In genomic region chr13:24679686-24680085, GRCh38 we compare ENCODE assay signal across 15 cellular contexts. TPM values are rescaled to one million over a fixed set of nuclear protein-coding genes. Genes with fewer than 3 reads are reported as not detected.
A peak's percentile ranks its signal among the peaks of the same experiment; 100 is the strongest.
DNase-seq lines count a peak whose midpoint lies in the region; ATAC-seq, FAIRE-seq and TF ChIP-seq lines count a peak whose summit lies in the region.
"Had no signal": no experiment of that assay in that cellular context is flagged by ENCODE, and none has a peak within 500 bp of the region (broad histone marks: within the 10 kb centered on the region; RNA-seq: fewer than 3 reads in every experiment).

No MANE protein-coding gene starts in this region.

- peaks cover 22% of the 10 kb centered on the region for H3K4me1 Mint-ChIP-seq in activated T-helper 1 cell treated with anti-CD3 and anti-CD28 coated beads, Interleukin-12 subunit alpha, Interleukin-12 subunit beta, Interleukin-2, Interleukin-4 antibody, amounts not matched to agents 30 ng/mL and 10 ng/mL and 1 ng/mL, durations not matched to agents 14 hours and 24 hours and 36 hours (ENCODE audit: low read depth)

- DNase-seq in A549 (ENCODE audit: low read depth in 1 of 2, low spot score in 1 of 2) (no peak), H7 (peak; percentile 65), keratinocyte (ENCODE audit: low read depth, low spot score) (no peak), NCI-H146 (lab: John Stamatoyannopoulos, UW) (no peak), DMS114 treated with DMSO at 0.1 percent for 48 hours (lab: John Stamatoyannopoulos, UW; ENCODE audit: unreplicated experiment) (no peak), NCI-H128 (lab: John Stamatoyannopoulos, UW; ENCODE audit: unreplicated experiment) (no peak)
- DNase-seq in activated T-helper 1 cell treated with anti-CD3 and anti-CD28 coated beads, Interleukin-12 subunit alpha, Interleukin-12 subunit beta, Interleukin-2, Interleukin-4 antibody, amounts not matched to agents 30 ng/mL and 10 ng/mL and 1 ng/mL, durations not matched to agents 14 hours and 24 hours and 36 hours (ENCODE audit: low spot score), result no peak
- DNase-seq: NCI-H1417 treated with DMSO at 0.1 percent for 48 hours, SJCRH30 had no signal

- no peaks in the 10 kb centered on the region for H4K20me1 ChIP-seq in keratinocyte (ENCODE audit: control insufficient read depth, extremely low read depth, insufficient read depth, low read length)

- TF ChIP-seq EP300 in A549 (IDR thresholded peaks at IDR 0.05), result no peak

- WGBS in A549 (ENCODE audit: missing lambda C conversion rate), result 73% methylated on average over 6 of the region's 6 CpGs

- H3K36me3 Mint-ChIP-seq in activated T-helper 1 cell treated with anti-CD3 and anti-CD28 coated beads, Interleukin-12 subunit alpha, Interleukin-12 subunit beta, Interleukin-2, Interleukin-4 antibody, amounts not matched to agents 30 ng/mL and 10 ng/mL and 1 ng/mL, durations not matched to agents 14 hours and 24 hours and 36 hours (ENCODE audit: low read depth), result peaks cover 3% of the 10 kb centered on the region

- H3K4me2 ChIP-seq in A549 (peak overlapping the region; percentile 86), keratinocyte (ENCODE audit: control insufficient read depth, extremely low read depth, insufficient read depth, low read depth, low read length) (peak overlapping the region; percentile 78)

- no peak for FAIRE-seq in A549 (lab: Jason Lieb, UNC)
- FAIRE-seq in keratinocyte (lab: Jason Lieb, UNC), result no peak
- FAIRE-seq: HTR-8/SVneo had no signal

- H3K79me2 ChIP-seq in keratinocyte (ENCODE audit: control insufficient read depth, insufficient read depth, low read length), result no peaks in the 10 kb centered on the region

- peak overlapping the region; percentile 77 for H2AFZ ChIP-seq in keratinocyte (ENCODE audit: control insufficient read depth, low read length)

- no peak for TF ChIP-seq RAD21 in A549 (conservative IDR thresholded peaks at IDR 0.05 in 1 of 2, IDR thresholded peaks at IDR 0.05 in 1 of 2)

- no peak overlapping the region for H3K27ac Mint-ChIP-seq in activated T-helper 1 cell treated with anti-CD3 and anti-CD28 coated beads, Interleukin-12 subunit alpha, Interleukin-12 subunit beta, Interleukin-2, Interleukin-4 antibody, amounts not matched to agents 30 ng/mL and 10 ng/mL and 1 ng/mL, durations not matched to agents 14 hours and 24 hours and 36 hours

- H3K9me3 ChIP-seq in A549 (no peaks in the 10 kb centered on the region), keratinocyte (ENCODE audit: control insufficient read depth, low read depth, low read length) (no peaks in the 10 kb centered on the region)
- H3K9me3 ChIP-seq: esophagus muscularis mucosa, SJCRH30 had no signal

- peak overlapping the region; percentile 33 for H3K9ac ChIP-seq in keratinocyte (ENCODE audit: control insufficient read depth, extremely low read depth, insufficient read depth, low read length)

- intact Hi-C loops in activated T-helper 1 cell treated with anti-CD3 and anti-CD28 coated beads, Interleukin-12 subunit alpha, Interleukin-12 subunit beta, Interleukin-2, Interleukin-4 antibody, amounts not matched to agents 30 ng/mL and 10 ng/mL and 1 ng/mL, durations not matched to agents 14 hours and 24 hours and 36 hours (cut with micrococcal nuclease), result loop anchor here (10.0 kb wide), 1 partner anchor 405 kb away; no protein-coding TSS in a partner anchor

- TF ChIP-seq POLR2A in A549 (IDR thresholded peaks at IDR 0.05; ENCODE audit: low read length), result no peak

- no peak for TF ChIP-seq CTCF in A549 (IDR thresholded peaks at IDR 0.05)
- no peak for TF ChIP-seq CTCF in keratinocyte (optimal IDR thresholded peaks at IDR 0.05 in 1 of 3, IDR thresholded peaks at IDR 0.05 in 1 of 3, conservative IDR thresholded peaks at IDR 0.05 in 1 of 3; ENCODE audit: extremely low read depth in 1 of 3, insufficient read depth in 2 of 3, low read length in 3 of 3)

- no peaks in the 10 kb centered on the region for H3K4me1 ChIP-seq in A549
- H3K4me1 ChIP-seq in keratinocyte (ENCODE audit: control insufficient read depth, extremely low read depth, insufficient read depth, low read length), result peaks cover 15% of the 10 kb centered on the region
- H3K4me1 ChIP-seq: SJCRH30 had no signal

- H3K36me3 ChIP-seq in H7 (replicated peaks; ENCODE audit: control insufficient read depth, insufficient read depth, low read length) (no peaks in the 10 kb centered on the region), keratinocyte (ENCODE audit: control insufficient read depth in 2 of 2, extremely low read depth in 1 of 2, insufficient read depth in 2 of 2, low read length in 2 of 2) (no peaks in the 10 kb centered on the region)
- H3K36me3 ChIP-seq: esophagus muscularis mucosa, SJCRH30 had no signal

- H3K27me3 ChIP-seq in H7 (ENCODE audit: control insufficient read depth, insufficient read depth, low read length), result peaks cover 24% of the 10 kb centered on the region
- H3K27me3 ChIP-seq in keratinocyte (ENCODE audit: control insufficient read depth, extremely low read depth, insufficient read depth, low read length), result peaks cover 3% of the 10 kb centered on the region

- CTCF ChIA-PET in A549 (lab: Yijun Ruan, JAX), result interaction anchor here (0.8 kb wide), 1 partner anchor 12 kb away, joined by 3 read pairs; no protein-coding TSS in a partner anchor

- H3K27me3 Mint-ChIP-seq in activated T-helper 1 cell treated with anti-CD3 and anti-CD28 coated beads, Interleukin-12 subunit alpha, Interleukin-12 subunit beta, Interleukin-2, Interleukin-4 antibody, amounts not matched to agents 30 ng/mL and 10 ng/mL and 1 ng/mL, durations not matched to agents 14 hours and 24 hours and 36 hours (ENCODE audit: insufficient read depth), result peaks cover 44% of the 10 kb centered on the region

- H3K4me3 Mint-ChIP-seq in activated T-helper 1 cell treated with anti-CD3 and anti-CD28 coated beads, Interleukin-12 subunit alpha, Interleukin-12 subunit beta, Interleukin-2, Interleukin-4 antibody, amounts not matched to agents 30 ng/mL and 10 ng/mL and 1 ng/mL, durations not matched to agents 14 hours and 24 hours and 36 hours, result peak overlapping the region; percentile 25

- ATAC-seq in A549, result no peak
- ATAC-seq in GM21447 (IDR thresholded peaks at IDR 0.05; ENCODE audit: unreplicated experiment), result no peak

- H3K9me3 Mint-ChIP-seq in activated T-helper 1 cell treated with anti-CD3 and anti-CD28 coated beads, Interleukin-12 subunit alpha, Interleukin-12 subunit beta, Interleukin-2, Interleukin-4 antibody, amounts not matched to agents 30 ng/mL and 10 ng/mL and 1 ng/mL, durations not matched to agents 14 hours and 24 hours and 36 hours, result no peaks in the 10 kb centered on the region

- no peak overlapping the region for H3K27ac ChIP-seq in A549
- H3K27ac ChIP-seq in keratinocyte (ENCODE audit: control insufficient read depth, insufficient read depth, low read length), result no peak overlapping the region
- H3K27ac ChIP-seq: esophagus muscularis mucosa, SJCRH30 had no signal

- no peaks in the 10 kb centered on the region for H3K9me1 ChIP-seq in keratinocyte (ENCODE audit: control insufficient read depth, extremely low read depth, insufficient read depth, low read length)

- dilution Hi-C loops in keratinocyte (cut with MboI; ENCODE audit: extremely low pct_ligation_motif_present, low sequenced_read_pairs), result no loop called here

- POLR2A ChIA-PET in A549 (lab: Yijun Ruan, JAX), result no interaction called here

- H3K4me3 ChIP-seq in A549, result no peak overlapping the region
- peak overlapping the region; percentile 56; the same call in 1 of the 2 replicates for H3K4me3 ChIP-seq in H7 (ENCODE audit: insufficient read depth, low read depth, low read length)
- H3K4me3 ChIP-seq in keratinocyte (ENCODE audit: control insufficient read depth in 2 of 3, extremely low read depth in 1 of 3, insufficient read depth in 2 of 3, low read depth in 1 of 3, low read length in 3 of 3), result peak overlapping the region; percentile 43 to 68 (median 57)
- H3K4me3 ChIP-seq: SJCRH30 had no signal

TF ChIP-seq in A549, 52 proteins besides CTCF, POLR2A, EP300 and RAD21 (continues in another document):
- TF ChIP-seq ATOH8 (CRISPR knock-in tag; IDR thresholded peaks at IDR 0.05; ENCODE audit: low read depth), result no peak
- TF ChIP-seq RNF2 (IDR thresholded peaks at IDR 0.05; ENCODE audit: borderline replicate concordance, low read depth), result no peak
- TF ChIP-seq PBX3 (IDR thresholded peaks at IDR 0.05), result no peak

RNA-seq across cellular contexts. Expression of gene ATP12A, which starts 0.5 kb away (rescaled TPM):
- 0.03 TPM in 1 of 2 replicates, not detected in the other for polyA plus RNA-seq in A549 (2011; rRNA removed)
- polyA plus RNA-seq in A549 (2012; cell fraction: cytosol; rRNA removed), result 0.01 TPM in 1 of 2 replicates, not detected in the other
- 0.02 TPM in 1 of 2 replicates, not detected in the other for polyA plus RNA-seq in A549 (2012; cell fraction: nucleus; rRNA removed)
- polyA plus RNA-seq in A549 (2017; fragmentation: RNase III; extraction: RNeasy Plus Mini Kit Qiagen cat#74134 plus additional on column Dnase treatment), result not detected in 3 replicates
- polyA minus RNA-seq in A549 (2011; rRNA and poly(A)+ RNA removed), result not detected in 2 replicates
- total RNA-seq in H7 (2014; rRNA removed; shearing (Covaris generic)), result 0.04 and 0.62 TPM in 2 replicates
- 0.16 and 0.20 TPM in 2 replicates for total RNA-seq in activated T-helper 1 cell treated with anti-CD3 and anti-CD28 coated beads, Interleukin-12 subunit alpha, Interleukin-12 subunit beta, Interleukin-2, Interleukin-4 antibody, amounts not matched to agents 30 ng/mL and 10 ng/mL and 1 ng/mL, durations not matched to agents 14 hours and 24 hours and 36 hours
- polyA plus RNA-seq in keratinocyte, result 0.42 to 1.5 TPM (median 0.79 TPM) in 3 replicates
- 41.0 TPM for polyA plus RNA-seq in keratinocyte (2011; ENCODE audit: low read depth)
- 0.29 and 0.74 TPM in 2 replicates for polyA plus RNA-seq in keratinocyte (2011; cell fraction: cytosol; rRNA removed)
- 1.9 and 4.7 TPM in 2 replicates for polyA plus RNA-seq in keratinocyte (2011; cell fraction: nucleus; rRNA removed)
- polyA plus RNA-seq in keratinocyte (2012; ENCODE audit: low replicate concordance), result 1.1 and 57.8 TPM in 2 replicates
- 0.69 to 3.6 TPM (median 2.3 TPM) in 3 replicates for polyA minus RNA-seq in keratinocyte
- not detected for polyA minus RNA-seq in keratinocyte (2011; cell fraction: cytosol; rRNA and poly(A)+ RNA removed)
- polyA minus RNA-seq in keratinocyte (2011; cell fraction: nucleus; rRNA and poly(A)+ RNA removed), result 3.0 and 5.1 TPM in 2 replicates
- total RNA-seq: esophagus muscularis mucosa, G401, mesenteric fat pad had no signal
- polyA plus RNA-seq: BJ had no signal
